9 cellular contexts compared by ENCODE assay signal in the genomic region with DNA sequence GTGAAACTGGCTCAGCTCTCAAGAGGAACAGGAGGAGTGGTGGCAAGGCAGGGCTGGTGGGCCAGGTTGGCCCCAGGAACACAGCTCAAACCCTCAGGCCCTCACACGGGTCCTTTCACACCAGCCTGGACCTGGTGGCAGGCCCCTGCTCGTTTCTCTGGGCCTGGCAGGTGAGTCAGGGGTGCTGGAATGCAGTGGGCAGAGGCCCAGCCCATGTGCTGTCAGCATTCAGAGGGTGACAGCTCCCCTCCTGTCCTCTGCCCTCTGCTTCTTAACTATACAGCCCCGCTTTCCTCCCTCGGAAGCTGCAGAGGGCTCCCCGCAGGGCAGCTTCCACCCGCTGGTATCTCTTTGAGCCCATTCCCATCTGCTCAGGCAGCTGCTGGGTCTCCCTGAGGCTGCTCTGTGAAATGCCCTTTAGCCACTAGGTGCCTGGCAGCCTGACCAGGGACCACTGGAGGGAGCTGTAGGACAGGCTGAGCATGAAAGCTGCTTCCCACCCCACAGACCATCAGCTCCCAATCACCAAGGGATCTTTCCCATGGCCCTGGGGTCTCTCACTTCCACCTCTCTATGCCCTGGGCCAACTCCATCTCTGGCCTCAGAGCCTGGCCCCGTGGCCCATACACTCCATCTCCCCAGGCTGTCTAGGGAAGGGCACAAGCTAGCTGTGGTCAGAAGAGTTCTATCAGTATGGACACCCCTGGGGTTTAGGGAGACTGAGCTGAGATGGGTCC. TPM values are rescaled to one million over a fixed set of nuclear protein-coding genes. Genes with fewer than 3 reads are reported as not detected.
DNase-seq lines count a peak whose midpoint lies in the region; ATAC-seq and TF ChIP-seq lines count a peak whose summit lies in the region.
"Had no signal": no experiment of that assay in that cellular context is flagged by ENCODE, and none has a peak within 500 bp of the region (broad histone marks: within the 10 kb centered on the region; RNA-seq: fewer than 3 reads in every experiment).

No MANE protein-coding gene starts in this region.

- peaks cover 29% of the 10 kb centered on the region for H3K4me1 Mint-ChIP-seq in chondrocyte (ENCODE audit: low read depth)

- ATAC-seq in HG02763 (IDR thresholded peaks at IDR 0.05; ENCODE audit: unreplicated experiment) (peak; percentile 30), GM19351 (IDR thresholded peaks at IDR 0.05; ENCODE audit: unreplicated experiment) (no peak)

- peak; percentile 97 for TF ChIP-seq CTCF in chondrocyte (IDR thresholded peaks at IDR 0.05)

- no peaks in the 10 kb centered on the region for H3K27me3 Mint-ChIP-seq in chondrocyte (ENCODE audit: low read depth)
- H3K27me3 Mint-ChIP-seq: activated naive CD8-positive, alpha-beta T cell had no signal

- DNase-seq in DMS 273 treated with DMSO at 0.1 percent for 48 hours (lab: John Stamatoyannopoulos, UW) = peak; percentile 69
- peak; percentile 59 for DNase-seq in NCI-H345 (lab: John Stamatoyannopoulos, UW)
- DNase-seq in activated CD4-positive, alpha-beta T cell treated with anti-CD3 and anti-CD28 coated beads for 1 hour = peak; percentile 47
- DNase-seq in chondrocyte (ENCODE audit: low spot score) = no peak
- DNase-seq in kidney tubule cell (ENCODE audit: low spot score) = peak; percentile 85
- peak; percentile 39 for DNase-seq in stimulated activated CD4-positive, alpha-beta T cell treated with anti-CD3 and anti-CD28 coated beads, Interleukin-2, amount 100 ng/mL, for 4 hours (ENCODE audit: low read depth)

- H3K36me3 Mint-ChIP-seq in chondrocyte (ENCODE audit: low read depth) = peaks cover 2% of the 10 kb centered on the region
- H3K36me3 Mint-ChIP-seq: activated naive CD8-positive, alpha-beta T cell had no signal

- H3K9me3 Mint-ChIP-seq in chondrocyte (ENCODE audit: low read depth) = no peaks in the 10 kb centered on the region

- peak overlapping the region; percentile 68 for H3K27ac Mint-ChIP-seq in chondrocyte (ENCODE audit: unreplicated experiment)

- H3K4me3 Mint-ChIP-seq in chondrocyte (ENCODE audit: unreplicated experiment) = no peak overlapping the region
- H3K4me3 Mint-ChIP-seq: activated naive CD8-positive, alpha-beta T cell had no signal

RNA-seq across cellular contexts. Expression of gene SHF, which starts 24.8 kb away (rescaled TPM):
- total RNA-seq in chondrocyte = 4.9 to 7.0 TPM (median 5.1 TPM) in 3 replicates

RNA-seq across cellular contexts. Expression of gene DUOX1, which starts 33.1 kb away (rescaled TPM):
- 0.21 TPM in 1 of 3 replicates, not detected in the others for total RNA-seq in chondrocyte

RNA-seq across cellular contexts. Expression of gene DUOXA1, which starts 33.3 kb away (rescaled TPM):
- total RNA-seq in chondrocyte = 0.47 to 0.82 TPM (median 0.64 TPM) in 3 replicates

RNA-seq across cellular contexts. Expression of gene DUOXA2, which starts 48.8 kb away (rescaled TPM):
- total RNA-seq in chondrocyte = not detected in 3 replicates

RNA-seq across cellular contexts. Expression of gene DUOX2, which starts 49.0 kb away (rescaled TPM):
- 0.05 TPM in 1 of 3 replicates, not detected in the others for total RNA-seq in chondrocyte
